Comparison of ENCODE assay signal across 10 cellular contexts in genomic region chr4:128917781-128918180, GRCh38.
A peak's percentile ranks its signal among the peaks of the same experiment; 100 is the strongest.
DNase-seq lines count a peak whose midpoint lies in the region; ATAC-seq, FAIRE-seq and TF ChIP-seq lines count a peak whose summit lies in the region.
"Had no signal": no experiment of that assay in that cellular context is flagged by ENCODE, and none has a peak within 500 bp of the region (broad histone marks: within the 10 kb centered on the region; RNA-seq: fewer than 3 reads in every experiment).

No MANE protein-coding gene starts in this region.

- TF ChIP-seq POLR2A in suprapubic skin (IDR thresholded peaks at IDR 0.05) (no peak), H54 (IDR thresholded peaks at IDR 0.05; ENCODE audit: low read depth, low read length) (no peak)

- no peak overlapping the region for H4K5ac ChIP-seq in H9 (ENCODE audit: insufficient read length, low read depth, low read length)

- no peak overlapping the region for H3K4me3 ChIP-seq in naive thymus-derived CD4-positive, alpha-beta T cell (ENCODE audit: low read length)
- H3K4me3 ChIP-seq in suprapubic skin = no peak overlapping the region

- H4K8ac ChIP-seq in H9 (replicated peaks; ENCODE audit: insufficient read length, low read depth, low read length) = no peak overlapping the region

- peak in 3 of 9 donors; percentile 0 to 7 (median 3) for DNase-seq in naive thymus-derived CD4-positive, alpha-beta T cell
- no peak for DNase-seq in H9
- no peak for DNase-seq in suprapubic skin (ENCODE audit: low spot score in 2 of 2)
- DNase-seq in H54 (ENCODE audit: insufficient read length, low spot score) = no peak
- no peak for DNase-seq in NCI-H1436 (lab: John Stamatoyannopoulos, UW)
- DNase-seq: activated naive CD4-positive, alpha-beta T cell treated with anti-CD3 and anti-CD28 coated beads, Interleukin-2, amount 50 U/mL, for 16 hours; mammary epithelial cell had no signal

- H3K4me1 ChIP-seq in naive thymus-derived CD4-positive, alpha-beta T cell (ENCODE audit: control insufficient read depth in 2 of 2, insufficient read depth in 2 of 2, low read length in 2 of 2) = peaks cover 3 to 9% of the 10 kb centered on the region in 2 donors
- H3K4me1 ChIP-seq in H9 (ENCODE audit: insufficient read depth, low read length) (no peaks in the 10 kb centered on the region), suprapubic skin (no peaks in the 10 kb centered on the region)

- H3K27me3 Mint-ChIP-seq in naive thymus-derived CD4-positive, alpha-beta T cell = no peaks in the 10 kb centered on the region
- no peaks in the 10 kb centered on the region for H3K27me3 Mint-ChIP-seq in H9 (ENCODE audit: low read depth)

- no peak overlapping the region for H2BK20ac ChIP-seq in H9 (ENCODE audit: low read depth, low read length, poor library complexity, severe bottlenecking)

- no peaks in the 10 kb centered on the region for H3K79me2 ChIP-seq in H9 (ENCODE audit: insufficient read depth, low read length)

- WGBS in H9 (ENCODE audit: extremely low coverage, insufficient read length, low lambda C conversion rate) = no CpG with 5 or more reads among the region's 2 CpGs
- WGBS in suprapubic skin = 60% methylated on average over 2 of the region's 2 CpGs

- H3K23ac ChIP-seq in H9 (ENCODE audit: insufficient read length, low read depth, low read length) = no peak overlapping the region

- no peaks in the 10 kb centered on the region for H3K9me3 ChIP-seq in naive thymus-derived CD4-positive, alpha-beta T cell (ENCODE audit: control insufficient read depth in 2 of 3, low read length in 3 of 3)
- H3K9me3 ChIP-seq in H9 (ENCODE audit: control insufficient read depth, low read depth, low read length) (no peaks in the 10 kb centered on the region), suprapubic skin (no peaks in the 10 kb centered on the region)

- no peak overlapping the region for H3K27ac ChIP-seq in naive thymus-derived CD4-positive, alpha-beta T cell (ENCODE audit: low read depth, low read length)
- H3K27ac ChIP-seq in H9 (ENCODE audit: insufficient read length, low read depth, low read length) (no peak overlapping the region), suprapubic skin (no peak overlapping the region)

- no peak overlapping the region for H3T11ph ChIP-seq in H9 (ENCODE audit: low read length)

- FAIRE-seq in H54 (lab: Jason Lieb, UNC) = no peak

- no peak overlapping the region for H3K56ac ChIP-seq in H9 (ENCODE audit: insufficient read length, low read depth, low read length)

- H3K36me3 Mint-ChIP-seq in naive thymus-derived CD4-positive, alpha-beta T cell = peaks cover 0 to 46% (median 27%) of the 10 kb centered on the region in 5 donors
- no peaks in the 10 kb centered on the region for H3K36me3 Mint-ChIP-seq in H9 (ENCODE audit: insufficient read depth in 1 of 3, low read depth in 3 of 3)

- peaks cover 21 to 31% (median 22%) of the 10 kb centered on the region in 7 donors for H3K4me1 Mint-ChIP-seq in naive thymus-derived CD4-positive, alpha-beta T cell
- no peaks in the 10 kb centered on the region for H3K4me1 Mint-ChIP-seq in H9

- H3K27ac Mint-ChIP-seq in naive thymus-derived CD4-positive, alpha-beta T cell = peak overlapping the region in 1 of 9 donors; percentile 1
- no peak overlapping the region for H3K27ac Mint-ChIP-seq in H9

- H3K4me3 Mint-ChIP-seq in naive thymus-derived CD4-positive, alpha-beta T cell = peak overlapping the region in 3 of 10 donors; percentile 9 to 34 (median 26)
- H3K4me3 Mint-ChIP-seq in H9 = no peak overlapping the region

- POLR2A ChIA-PET in naive thymus-derived CD4-positive, alpha-beta T cell (lab: Charles Lee) = no interaction called here

- no peak overlapping the region for H3K18ac ChIP-seq in H9 (ENCODE audit: insufficient read length, low read depth, low read length)

- H2BK5ac ChIP-seq in H9 (ENCODE audit: insufficient read length, low read length) = no peak overlapping the region

- no peak overlapping the region for H2BK120ac ChIP-seq in H9 (ENCODE audit: low read depth, low read length, poor library complexity, severe bottlenecking)

- H3K4me2 ChIP-seq in H9 (ENCODE audit: insufficient read depth, insufficient read length, low read length) = no peak overlapping the region

- no peaks in the 10 kb centered on the region for H3K23me2 ChIP-seq in H9 (ENCODE audit: insufficient read length, low read depth, low read length, poor library complexity, severe bottlenecking)

- ATAC-seq in GM18858 (IDR thresholded peaks at IDR 0.05; ENCODE audit: unreplicated experiment) (peak; percentile 87), GM21576 (IDR thresholded peaks at IDR 0.05; ENCODE audit: unreplicated experiment) (peak; percentile 70), HG03442 (IDR thresholded peaks at IDR 0.05; ENCODE audit: unreplicated experiment) (peak; percentile 77)
- ATAC-seq in naive thymus-derived CD4-positive, alpha-beta T cell = peak; percentile 66

- H2AK5ac ChIP-seq in H9 (ENCODE audit: insufficient read length, low read length) = no peak overlapping the region

- TF ChIP-seq EP300 in suprapubic skin (IDR thresholded peaks at IDR 0.05) = no peak

- no peak overlapping the region for H2BK15ac ChIP-seq in H9 (ENCODE audit: low read depth, low read length)

- no peaks in the 10 kb centered on the region for H4K20me1 ChIP-seq in H9 (ENCODE audit: control insufficient read depth, insufficient read depth, insufficient read length)

- H3K9me3 Mint-ChIP-seq in naive thymus-derived CD4-positive, alpha-beta T cell = no peaks in the 10 kb centered on the region
- no peaks in the 10 kb centered on the region for H3K9me3 Mint-ChIP-seq in H9

- no peaks in the 10 kb centered on the region for H3K27me3 ChIP-seq in naive thymus-derived CD4-positive, alpha-beta T cell (ENCODE audit: control insufficient read depth in 2 of 2, insufficient read depth in 2 of 2, low read length in 2 of 2)
- no peaks in the 10 kb centered on the region for H3K27me3 ChIP-seq in H9 (ENCODE audit: insufficient read depth, low read length)
- no peaks in the 10 kb centered on the region for H3K27me3 ChIP-seq in suprapubic skin

- H2BK12ac ChIP-seq in H9 (ENCODE audit: insufficient read length, low read depth, low read length) = no peak overlapping the region

- no peak overlapping the region for H2AFZ ChIP-seq in H9 (ENCODE audit: low read length)

- H3K9ac ChIP-seq in H9 (ENCODE audit: extremely low read depth, insufficient read length, low read length) = no peak overlapping the region

- H4K91ac ChIP-seq in H9 (ENCODE audit: insufficient read length, low read depth, low read length) = no peak overlapping the region

- intact Hi-C loops in naive thymus-derived CD4-positive, alpha-beta T cell (cut with micrococcal nuclease) = no loop called here

- no peak overlapping the region for H3K14ac ChIP-seq in H9 (ENCODE audit: insufficient read depth, low read length)

- H3K79me1 ChIP-seq in H9 (ENCODE audit: insufficient read depth, low read depth, low read length, poor library complexity, severe bottlenecking) = no peaks in the 10 kb centered on the region

- no peak overlapping the region for H3K4ac ChIP-seq in H9 (ENCODE audit: low read depth, low read length)

- TF ChIP-seq CTCF in H9 (conservative IDR thresholded peaks at IDR 0.05) (no peak), suprapubic skin (IDR thresholded peaks at IDR 0.05) (no peak)

- CTCF ChIA-PET in naive thymus-derived CD4-positive, alpha-beta T cell (lab: Charles Lee) = no interaction called here

- H3K36me3 ChIP-seq in naive thymus-derived CD4-positive, alpha-beta T cell (ENCODE audit: control insufficient read depth in 2 of 3, insufficient read depth in 3 of 3, low read length in 3 of 3) = no peaks in the 10 kb centered on the region
- H3K36me3 ChIP-seq in suprapubic skin = no peaks in the 10 kb centered on the region
